ENCODE assay signal across 1 cellular context in genomic region chr9:19028835-19029451, GRCh38.
A peak's percentile ranks its signal among the peaks of the same experiment; 100 is the strongest.
TF ChIP-seq lines count a peak whose summit lies in the region.

No MANE protein-coding gene starts in this region.

TF ChIP-seq in HepG2, 621 proteins besides CTCF, POLR2A, EP300 and RAD21:
- no peak for TF ChIP-seq ZFY (CRISPR knock-in tag; IDR thresholded peaks at IDR 0.05)
- TF ChIP-seq SMC3 (IDR thresholded peaks at IDR 0.05; ENCODE audit: low read length): peak; percentile 61
- no peak for TF ChIP-seq ZNF775 (CRISPR knock-in tag; IDR thresholded peaks at IDR 0.05; ENCODE audit: borderline replicate concordance)
- no peak for TF ChIP-seq ARID3A (IDR thresholded peaks at IDR 0.05; ENCODE audit: low read depth, low read length)
- no peak for TF ChIP-seq NR1H2 (CRISPR knock-in tag; IDR thresholded peaks at IDR 0.05; ENCODE audit: borderline replicate concordance, low read depth)
- TF ChIP-seq STAG1 (CRISPR knock-in tag; IDR thresholded peaks at IDR 0.05): peak; percentile 81
- TF ChIP-seq TEAD3 (CRISPR knock-in tag; optimal IDR thresholded peaks at IDR 0.05; ENCODE audit: borderline replicate concordance): no peak
- no peak for TF ChIP-seq MED1 (CRISPR knock-in tag; IDR thresholded peaks at IDR 0.05)
